19 cellular contexts compared by ENCODE assay signal in the genomic region with DNA sequence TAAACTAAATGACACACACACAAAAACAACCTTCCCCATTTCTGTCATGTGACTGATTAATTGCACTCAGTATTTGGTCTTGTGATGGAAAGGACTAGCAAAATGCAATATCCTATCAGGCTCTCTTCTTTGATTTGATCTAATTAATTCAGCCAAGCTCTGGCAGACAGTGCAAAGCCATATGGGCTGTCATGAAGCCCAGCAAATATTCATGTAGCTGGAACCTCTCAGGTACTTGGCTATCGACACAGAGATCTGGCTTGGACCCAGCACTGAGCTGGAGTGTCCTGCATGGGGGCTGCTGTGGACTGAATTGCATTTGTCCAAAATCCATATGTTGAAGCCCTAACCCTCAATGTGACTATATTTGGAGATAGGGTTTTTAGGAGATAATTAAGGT.
A peak's percentile ranks its signal among the peaks of the same experiment; 100 is the strongest.
DNase-seq lines count a peak whose midpoint lies in the region; ATAC-seq and TF ChIP-seq lines count a peak whose summit lies in the region.
"Had no signal": no experiment of that assay in that cellular context is flagged by ENCODE, and none has a peak within 500 bp of the region (broad histone marks: within the 10 kb centered on the region; RNA-seq: fewer than 3 reads in every experiment).

No MANE protein-coding gene starts in this region.

- dilution Hi-C loops in mammary epithelial cell (cut with HindIII; ENCODE audit: low sequenced_read_pairs): no loop called here

- H3K27me3 Mint-ChIP-seq in MCF 10A (ENCODE audit: insufficient read depth, unreplicated experiment) (no peaks in the 10 kb centered on the region), GM23338 (ENCODE audit: insufficient read depth, low read depth, poor library complexity) (peaks cover 1% of the 10 kb centered on the region)

- H3K4me3 Mint-ChIP-seq in MCF 10A (ENCODE audit: unreplicated experiment) (no peak overlapping the region), GM23338 (no peak overlapping the region)
- H3K4me3 Mint-ChIP-seq: CD4-positive, CD25-positive, alpha-beta regulatory T cell; T-helper 1 cell treated with Interleukin-12 subunit alpha and Interleukin-12 subunit beta and Interleukin-4 antibody, amounts not matched to agents 30 μg/mL and 1 μg/mL, for 36 hours had no signal

- H3K9ac ChIP-seq in mammary epithelial cell (ENCODE audit: insufficient read depth, low read length): no peak overlapping the region
- H3K9ac ChIP-seq: KMS-11 had no signal

- peak overlapping the region; percentile 88 for H3K27ac Mint-ChIP-seq in MCF 10A (ENCODE audit: low read depth, unreplicated experiment)
- H3K27ac Mint-ChIP-seq in GM23338: no peak overlapping the region
- H3K27ac Mint-ChIP-seq: CD4-positive, CD25-positive, alpha-beta regulatory T cell; T-helper 1 cell treated with Interleukin-12 subunit alpha and Interleukin-12 subunit beta and Interleukin-4 antibody, amounts not matched to agents 30 μg/mL and 1 μg/mL, for 36 hours had no signal

- BruUV-seq in MCF 10A (replicated peaks; lab: Mats Ljungman, UMichigan) (no TSS peak), mammary epithelial cell (replicated peaks; lab: Mats Ljungman, UMichigan) (no TSS peak)

- no peak for DNase-seq in MCF 10A (ENCODE audit: unreplicated experiment)
- no peak for DNase-seq in breast epithelium (ENCODE audit: low spot score in 2 of 2)
- peak; percentile 96 to 97 for DNase-seq in NCI-H446 (lab: John Stamatoyannopoulos, UW)
- DNase-seq in mammary epithelial cell: no peak
- DNase-seq in GM23338 (ENCODE audit: low spot score): no peak
- DNase-seq in NCI-H146 (lab: John Stamatoyannopoulos, UW): no peak
- no peak for DNase-seq in NCI-H2196 (lab: John Stamatoyannopoulos, UW; ENCODE audit: unreplicated experiment)
- DNase-seq: AML-193; Calu3; CD4-positive, CD25-positive, alpha-beta regulatory T cell; NCI-H1436; NCI-H2107; NCI-H510A treated with DMSO at 0.1 percent for 48 hours had no signal

- H3K36me3 ChIP-seq in breast epithelium (no peaks in the 10 kb centered on the region), mammary epithelial cell (ENCODE audit: insufficient read depth, low read length) (no peaks in the 10 kb centered on the region), GM23338 (ENCODE audit: insufficient read depth) (no peaks in the 10 kb centered on the region)
- H3K36me3 ChIP-seq: MG63 had no signal

- H3K4me2 ChIP-seq in mammary epithelial cell (ENCODE audit: insufficient read depth, low read depth, low read length) (no peak overlapping the region), GM23338 (no peak overlapping the region)
- H3K4me2 ChIP-seq: KMS-11 had no signal

- in situ Hi-C loops in mammary epithelial cell (cut with MboI; ENCODE audit: low sequenced_read_pairs in 2 of 2): no loop called here

- H3K27ac ChIP-seq in breast epithelium (no peak overlapping the region), mammary epithelial cell (ENCODE audit: insufficient read depth, low read depth, low read length) (no peak overlapping the region), GM23338 (ENCODE audit: low read depth) (no peak overlapping the region)
- H3K27ac ChIP-seq: KMS-11 had no signal

- 0 out of 2 replicates have a peak, but pooled peaks cover 15% of the 10 kb centered on the region for H3K9me2 ChIP-seq in GM23338 (ENCODE audit: insufficient read depth)

- H3K79me2 ChIP-seq in mammary epithelial cell (ENCODE audit: insufficient read depth, low read length) (no peaks in the 10 kb centered on the region), GM23338 (replicated peaks; ENCODE audit: insufficient read depth) (no peaks in the 10 kb centered on the region)

- H3K9me3 Mint-ChIP-seq in MCF 10A (ENCODE audit: unreplicated experiment) (peaks cover 19% of the 10 kb centered on the region), GM23338 (no peaks in the 10 kb centered on the region)
- H3K9me3 Mint-ChIP-seq: T-helper 1 cell treated with Interleukin-12 subunit alpha and Interleukin-12 subunit beta and Interleukin-4 antibody, amounts not matched to agents 30 μg/mL and 1 μg/mL, for 36 hours had no signal

- H3K36me3 Mint-ChIP-seq in MCF 10A (ENCODE audit: insufficient read depth, unreplicated experiment) (no peaks in the 10 kb centered on the region), GM23338 (ENCODE audit: low read depth) (no peaks in the 10 kb centered on the region)
- H3K36me3 Mint-ChIP-seq: CD4-positive, CD25-positive, alpha-beta regulatory T cell had no signal

- POLR2A ChIA-PET in MCF 10A (lab: Yijun Ruan, JAX): interaction anchor here (0.5 to 0.8 kb wide), 2 partner anchors 90 to 185 kb away, joined by 3 to 6 read pairs; no protein-coding TSS in a partner anchor

- CTCF ChIA-PET in MCF 10A (lab: Yijun Ruan, JAX) (no interaction called here), mammary epithelial cell (lab: Charles Lee; ENCODE audit: low non-redundant PET) (no interaction called here)

- H2AFZ ChIP-seq in mammary epithelial cell (ENCODE audit: low read depth, low read length) (peak overlapping the region; percentile 66), GM23338 (no peak overlapping the region; the same call in 1 of the 2 replicates)

- no peaks in the 10 kb centered on the region for H3K27me3 ChIP-seq in breast epithelium
- no peaks in the 10 kb centered on the region for H3K27me3 ChIP-seq in mammary epithelial cell (ENCODE audit: insufficient read depth, low read length)
- H3K27me3 ChIP-seq in GM23338 (ENCODE audit: insufficient read depth): no peaks in the 10 kb centered on the region
- H3K27me3 ChIP-seq: MG63 had no signal

- ATAC-seq in GM23338: no peak
- ATAC-seq in GM19455 (IDR thresholded peaks at IDR 0.05; ENCODE audit: unreplicated experiment): no peak
- ATAC-seq: Panc1, Right ventricle myocardium inferior had no signal

- no peaks in the 10 kb centered on the region for H3K4me1 ChIP-seq in breast epithelium
- peaks cover 16% of the 10 kb centered on the region for H3K4me1 ChIP-seq in mammary epithelial cell (ENCODE audit: insufficient read depth, low read length)
- no peaks in the 10 kb centered on the region for H3K4me1 ChIP-seq in GM23338 (ENCODE audit: insufficient read depth)

- intact Hi-C loops in MCF 10A (cut with micrococcal nuclease): no loop called here
- intact Hi-C loops in breast epithelium (cut with DNase I; ENCODE audit: low total_unique reads): no loop called here
- intact Hi-C loops in mammary epithelial cell (cut with micrococcal nuclease): no loop called here

- TF ChIP-seq CTCF in MCF 10A (IDR thresholded peaks at IDR 0.05; ENCODE audit: unreplicated experiment) (no peak), breast epithelium (IDR thresholded peaks at IDR 0.05) (no peak), mammary epithelial cell (conservative IDR thresholded peaks at IDR 0.05 in 1 of 2, IDR thresholded peaks at IDR 0.05 in 1 of 2; ENCODE audit: extremely low read depth in 1 of 2, insufficient read depth in 1 of 2, low read depth in 1 of 2, low read length in 2 of 2) (no peak), GM23338 (conservative IDR thresholded peaks at IDR 0.05; ENCODE audit: low read depth in 2 of 2) (no peak)

- peaks cover 7% of the 10 kb centered on the region for H3K4me1 Mint-ChIP-seq in MCF 10A (ENCODE audit: insufficient read depth, unreplicated experiment)
- H3K4me1 Mint-ChIP-seq in GM23338: peaks cover 5% of the 10 kb centered on the region; the same call in 2 of the 3 replicates
- H3K4me1 Mint-ChIP-seq: CD4-positive, CD25-positive, alpha-beta regulatory T cell had no signal

- H3K4me3 ChIP-seq in breast epithelium (no peak overlapping the region), mammary epithelial cell (replicated peaks in 1 of 3; ENCODE audit: insufficient read depth in 1 of 3, low read depth in 2 of 3, low read length in 3 of 3) (no peak overlapping the region), GM23338 (no peak overlapping the region)
- H3K4me3 ChIP-seq: MG63 had no signal

- H3K9me3 ChIP-seq in breast epithelium: no peaks in the 10 kb centered on the region
- H3K9me3 ChIP-seq in mammary epithelial cell (replicated peaks; ENCODE audit: insufficient read depth, low read length): no peaks in the 10 kb centered on the region

- TF ChIP-seq POLR2A in breast epithelium (IDR thresholded peaks at IDR 0.05): no peak

- no peaks in the 10 kb centered on the region for H3F3A ChIP-seq in GM23338 (replicated peaks; ENCODE audit: low read depth)

- H4K20me1 ChIP-seq in mammary epithelial cell (ENCODE audit: insufficient read depth, low read length) (no peaks in the 10 kb centered on the region), GM23338 (replicated peaks; ENCODE audit: insufficient read depth) (no peaks in the 10 kb centered on the region)

- 45% methylated on average over 1 of the region's 1 CpG for WGBS in mammary epithelial cell (ENCODE audit: low coverage, missing lambda C conversion rate)

Comparison
In these comparisons a context has a peak if more than half of its experiments do, and no peak if none do; other contexts are left out.
1. DNase-seq: peak in NCI-H446 (2 of 2); none in MCF 10A (single experiment), breast epithelium (0 of 2), mammary epithelial cell (single experiment), GM23338 (single experiment), NCI-H146 (single experiment) and NCI-H2196 (single experiment).